9 cellular contexts compared by ENCODE assay signal in genomic region chr7:22561895-22562593, GRCh38.
DNase-seq lines count a peak whose midpoint lies in the region; ATAC-seq and TF ChIP-seq lines count a peak whose summit lies in the region.
"Had no signal": no experiment of that assay in that cellular context is flagged by ENCODE, and none has a peak within 500 bp of the region (broad histone marks: within the 10 kb centered on the region; RNA-seq: fewer than 3 reads in every experiment).

No MANE protein-coding gene starts in this region.

- DNase-seq in A172 (ENCODE audit: low spot score) = peak; percentile 42
- peak; percentile 30 for DNase-seq in GM20000 (ENCODE audit: low spot score)
- peak; percentile 38 to 74 for DNase-seq in SW 1271 (lab: John Stamatoyannopoulos, UW)
- DNase-seq in islet precursor cell = peak; percentile 80
- no peak for DNase-seq in NCI-H82 (lab: John Stamatoyannopoulos, UW)
- no peak for DNase-seq in retina
- DNase-seq in NCI-H69 (lab: John Stamatoyannopoulos, UW) = no peak
- DNase-seq: DMS153 had no signal

- TF ChIP-seq CTCF in GM20000 (IDR thresholded peaks at IDR 0.05; ENCODE audit: extremely low read depth, missing control alignments) = no peak

- ATAC-seq in HG03520 (IDR thresholded peaks at IDR 0.05; ENCODE audit: unreplicated experiment) = no peak

Comparison
In these comparisons a context has a peak if more than half of its experiments do, and no peak if none do; other contexts are left out.
1. DNase-seq: peak in A172 (single experiment), GM20000 (single experiment), SW 1271 (2 of 2) and islet precursor cell (single experiment); none in NCI-H82 (single experiment), retina (single experiment) and NCI-H69 (single experiment).